Comparison of ENCODE assay signal across 26 cellular contexts in the genomic region with DNA sequence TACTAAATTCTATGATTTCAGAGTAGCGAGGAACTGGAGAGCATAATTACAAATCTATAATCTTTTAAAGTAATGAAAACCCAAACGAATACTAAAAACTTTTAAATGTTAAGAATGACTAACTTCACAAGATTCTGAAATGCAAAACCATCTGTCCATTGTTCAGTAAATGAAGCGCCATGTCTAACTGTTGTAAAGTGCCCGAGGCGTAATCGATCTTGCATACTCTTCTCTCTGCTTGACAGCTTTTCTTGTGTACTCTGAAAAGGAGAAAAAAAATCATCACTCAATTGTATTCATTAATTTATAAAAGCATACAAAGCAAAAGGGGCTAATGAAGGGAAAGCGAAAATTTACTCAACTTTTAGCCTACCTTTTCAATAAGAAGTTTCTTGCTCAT.
"Had no signal": no experiment of that assay in that cellular context is flagged by ENCODE, and none has a peak within 500 bp of the region (broad histone marks: within the 10 kb centered on the region; RNA-seq: fewer than 3 reads in every experiment).

No MANE protein-coding gene starts in this region.

- H3K27ac ChIP-seq: body of pancreas, gastrocnemius medialis, heart left ventricle had no signal

- H3K27me3 Mint-ChIP-seq: activated CD4-positive, alpha-beta memory T cell treated with anti-CD3 and anti-CD28 coated beads, Interleukin-2, amount 10 ng/mL, durations not matched to agents 7 days and 5 days; activated CD4-positive, alpha-beta T cell treated with anti-CD3 and anti-CD28 coated beads, Interleukin-2, amount 10 ng/mL, durations not matched to agents 7 days and 5 days; activated naive CD8-positive, alpha-beta T cell; activated T-cell treated with anti-CD3 and anti-CD28 coated beads, Interleukin-2, amount 50 U/mL, for 24 hours had no signal

- H3K9me3 Mint-ChIP-seq: activated CD4-positive, alpha-beta memory T cell treated with anti-CD3 and anti-CD28 coated beads, Interleukin-2, amount 10 ng/mL, durations not matched to agents 7 days and 5 days; activated CD4-positive, alpha-beta T cell treated with anti-CD3 and anti-CD28 coated beads, Interleukin-2, amount 10 ng/mL, durations not matched to agents 7 days and 5 days; activated T-cell treated with anti-CD3 and anti-CD28 coated beads, Interleukin-2, amount 50 U/mL, for 24 hours; activated T-cell treated with anti-CD3 and anti-CD28 coated beads, Interleukin-2, amount 50 U/mL, for 72 hours had no signal

- H3K4me3 Mint-ChIP-seq: activated CD4-positive, alpha-beta memory T cell treated with anti-CD3 and anti-CD28 coated beads, Interleukin-2, amount 10 ng/mL, durations not matched to agents 7 days and 5 days; activated CD4-positive, alpha-beta T cell treated with anti-CD3 and anti-CD28 coated beads, Interleukin-2, amount 10 ng/mL, durations not matched to agents 7 days and 5 days; activated naive CD8-positive, alpha-beta T cell; activated T-cell treated with anti-CD3 and anti-CD28 coated beads, Interleukin-2, amount 50 U/mL, for 24 hours; activated T-cell treated with anti-CD3 and anti-CD28 coated beads, Interleukin-2, amount 50 U/mL, for 72 hours had no signal

- H3K27ac Mint-ChIP-seq: activated CD4-positive, alpha-beta memory T cell treated with anti-CD3 and anti-CD28 coated beads, Interleukin-2, amount 10 ng/mL, durations not matched to agents 7 days and 5 days; activated CD4-positive, alpha-beta T cell treated with anti-CD3 and anti-CD28 coated beads, Interleukin-2, amount 10 ng/mL, durations not matched to agents 7 days and 5 days; activated naive CD8-positive, alpha-beta T cell; activated T-cell treated with anti-CD3 and anti-CD28 coated beads, Interleukin-2, amount 50 U/mL, for 24 hours; activated T-cell treated with anti-CD3 and anti-CD28 coated beads, Interleukin-2, amount 50 U/mL, for 72 hours had no signal

- FAIRE-seq: colon had no signal

- H3K27me3 ChIP-seq: body of pancreas, gastrocnemius medialis, heart left ventricle had no signal

- H3K4me1 ChIP-seq: body of pancreas, gastrocnemius medialis, heart left ventricle had no signal

- H3K9me3 ChIP-seq: body of pancreas, gastrocnemius medialis, heart left ventricle had no signal

- H3K4me3 ChIP-seq: body of pancreas, gastrocnemius medialis, heart left ventricle had no signal

- DNase-seq: activated CD4-positive, alpha-beta memory T cell treated with anti-CD3 and anti-CD28 coated beads, Interleukin-2, amount 10 ng/mL, durations not matched to agents 7 days and 5 days; activated CD4-positive, alpha-beta T cell treated with anti-CD3 and anti-CD28 coated beads for 1 hour; activated CD4-positive, alpha-beta T cell treated with anti-CD3 and anti-CD28 coated beads for 4 hours; activated CD4-positive, alpha-beta T cell treated with anti-CD3 and anti-CD28 coated beads, Interleukin-2, amount 10 ng/mL, durations not matched to agents 7 days and 5 days; activated CD4-positive, alpha-beta T cell treated with anti-CD3 and anti-CD28 coated beads, Interleukin-2, amount 50 U/mL, for 4 hours; activated CD8-positive, alpha-beta memory T cell treated with anti-CD3 and anti-CD28 coated beads, Interleukin-2, amount 50 U/mL, for 48 hours; activated effector memory CD4-positive, alpha-beta T cell treated with Interleukin-2 at 50 U/mL for 16 hours; activated gamma-delta T cell treated with Interleukin-2 at 50 U/mL for 16 hours; activated naive CD4-positive, alpha-beta T cell treated with anti-CD3 and anti-CD28 coated beads, Interleukin-2, amount 50 U/mL, for 16 hours; activated naive CD4-positive, alpha-beta T cell treated with Interleukin-2 at 50 U/mL for 16 hours; activated T-cell treated with anti-CD3 and anti-CD28 coated beads for 4 hours; activated T-cell treated with anti-CD3 and anti-CD28 coated beads, Interleukin-2, amount 50 U/mL, for 24 hours; activated T-cell treated with anti-CD3 and anti-CD28 coated beads, Interleukin-2, amount 50 U/mL, for 72 hours; amniotic stem cell; anterior cingulate cortex; body of pancreas; caudate nucleus; effector CD8-positive, alpha-beta T cell; foreskin fibroblast; gastrocnemius medialis; glutamatergic neuron; heart left ventricle; T-helper 2 cell had no signal

- ATAC-seq: activated T-cell treated with anti-CD3 and anti-CD28 coated beads, Interleukin-2, amount 50 U/mL, for 72 hours; body of pancreas; esophagus mucosa; gastrocnemius medialis; heart left ventricle had no signal
